Comparison of ENCODE assay signal across 33 cellular contexts in genomic region chr15:86444527-86444926, GRCh38.
DNase-seq lines count a peak whose midpoint lies in the region; ATAC-seq and TF ChIP-seq lines count a peak whose summit lies in the region.
"Had no signal": no experiment of that assay in that cellular context is flagged by ENCODE, and none has a peak within 500 bp of the region (broad histone marks: within the 10 kb centered on the region; RNA-seq: fewer than 3 reads in every experiment).

No MANE protein-coding gene starts in this region.

- H3F3A ChIP-seq in GM23338 (replicated peaks; ENCODE audit: low read depth), result no peaks in the 10 kb centered on the region

- peak; percentile 96 for ATAC-seq in GM23338
- ATAC-seq: activated CD4-positive, CD25-positive, alpha-beta regulatory T cell treated with anti-CD3 and anti-CD28 coated beads, Interleukin-2, amount 50 U/mL, for 24 hours; left lobe of liver; right cardiac atrium had no signal

- H3K9me3 ChIP-seq in osteoblast (ENCODE audit: low read depth, low read length), result no peaks in the 10 kb centered on the region
- H3K9me3 ChIP-seq: BLaER1 treated with 17β-estradiol and CSF1 and Interleukin-3, amounts not matched to agents 10 nM and 100 nM; neutrophil had no signal

- H4K20me1 ChIP-seq in GM23338 (replicated peaks; ENCODE audit: insufficient read depth) (no peaks in the 10 kb centered on the region), osteoblast (ENCODE audit: insufficient read depth, low read length) (no peaks in the 10 kb centered on the region)
- H4K20me1 ChIP-seq: BLaER1 treated with 17β-estradiol and CSF1 and Interleukin-3, amounts not matched to agents 10 nM and 100 nM had no signal

- no peak overlapping the region for H3K4me3 Mint-ChIP-seq in GM23338
- H3K4me3 Mint-ChIP-seq: activated CD4-positive, alpha-beta memory T cell treated with anti-CD3 and anti-CD28 coated beads for 36 hours; activated naive CD4-positive, alpha-beta T cell treated with anti-CD3 and anti-CD28 coated beads, Interleukin-2, amount 50 U/mL, for 24 hours; HFFc6; IgD-negative memory B cell; immature natural killer cell; T-helper 1 cell treated with Interleukin-12 subunit alpha and Interleukin-12 subunit beta and Interleukin-4 antibody, amounts not matched to agents 30 μg/mL and 1 μg/mL, for 36 hours; type B pancreatic cell had no signal

- H3K4me3 ChIP-seq in GM23338 (no peak overlapping the region), epithelial cell of esophagus (ENCODE audit: low read length) (no peak overlapping the region), osteoblast (ENCODE audit: insufficient read depth, low read length) (no peak overlapping the region)
- H3K4me3 ChIP-seq: BLaER1 treated with 17β-estradiol and CSF1 and Interleukin-3, amounts not matched to agents 10 nM and 100 nM; SK-N-MC; smooth muscle cell had no signal

- H3K27ac Mint-ChIP-seq in GM23338, result no peak overlapping the region
- H3K27ac Mint-ChIP-seq: activated CD4-positive, alpha-beta memory T cell treated with anti-CD3 and anti-CD28 coated beads for 36 hours; activated naive CD4-positive, alpha-beta T cell treated with anti-CD3 and anti-CD28 coated beads, Interleukin-2, amount 50 U/mL, for 24 hours; HFFc6; IgD-negative memory B cell; immature natural killer cell; T-helper 1 cell treated with Interleukin-12 subunit alpha and Interleukin-12 subunit beta and Interleukin-4 antibody, amounts not matched to agents 30 μg/mL and 1 μg/mL, for 36 hours; type B pancreatic cell had no signal

- H3K9me3 Mint-ChIP-seq in GM23338, result no peaks in the 10 kb centered on the region
- H3K9me3 Mint-ChIP-seq: activated CD4-positive, alpha-beta memory T cell treated with anti-CD3 and anti-CD28 coated beads for 36 hours; activated naive CD4-positive, alpha-beta T cell treated with anti-CD3 and anti-CD28 coated beads, Interleukin-2, amount 50 U/mL, for 24 hours; T-helper 1 cell treated with Interleukin-12 subunit alpha and Interleukin-12 subunit beta and Interleukin-4 antibody, amounts not matched to agents 30 μg/mL and 1 μg/mL, for 36 hours; type B pancreatic cell had no signal

- peak; percentile 56 for DNase-seq in GM23338 (ENCODE audit: low spot score)
- peak; percentile 36 for DNase-seq in epithelial cell of esophagus (ENCODE audit: low read depth)
- peak; percentile 62 for DNase-seq in left kidney (ENCODE audit: low read depth, low spot score)
- DNase-seq in osteoblast (ENCODE audit: insufficient read length, low spot score, missing footprints), result no peak
- no peak for DNase-seq in AG08395 (ENCODE audit: low spot score)
- DNase-seq in activated CD4-positive, alpha-beta T cell treated with anti-CD3 and anti-CD28 coated beads, Interleukin-2, amount 50 U/mL, for 48 hours, result no peak
- no peak for DNase-seq in AG08396 (ENCODE audit: low spot score)
- DNase-seq: activated CD4-positive, alpha-beta memory T cell treated with anti-CD3 and anti-CD28 coated beads for 36 hours; COR-L47; DMS79 treated with DMSO at 0.1 percent for 48 hours; effector CD8-positive, alpha-beta T cell; erythroblast; head of caudate nucleus; HFFc6; immature natural killer cell; mesenchymal stem cell; NCI-H1048; NCI-H1694; NCI-H446 treated with DMSO at 0.1 percent for 48 hours; NCI-H82; right cardiac atrium; stimulated activated naive CD4-positive, alpha-beta T cell had no signal

- H3K4me2 ChIP-seq in GM23338, result no peak overlapping the region
- no peak overlapping the region for H3K4me2 ChIP-seq in osteoblast (ENCODE audit: insufficient read depth, low read length)
- H3K4me2 ChIP-seq: smooth muscle cell had no signal

- H2AFZ ChIP-seq in GM23338 (no peak overlapping the region), osteoblast (ENCODE audit: low read length) (no peak overlapping the region)

- no peak for TF ChIP-seq CTCF in GM23338 (conservative IDR thresholded peaks at IDR 0.05; ENCODE audit: low read depth in 2 of 2)
- no peak for TF ChIP-seq CTCF in epithelial cell of esophagus (IDR thresholded peaks at IDR 0.05; ENCODE audit: insufficient read depth, low read depth, low read length, missing control alignments)
- TF ChIP-seq CTCF in osteoblast (IDR thresholded peaks at IDR 0.05; ENCODE audit: extremely low read depth, low read depth, low read length), result no peak

- H3K27ac ChIP-seq in GM23338 (ENCODE audit: low read depth), result no peak overlapping the region
- no peak overlapping the region for H3K27ac ChIP-seq in osteoblast (ENCODE audit: low read depth, low read length)
- H3K27ac ChIP-seq: BLaER1 treated with 17β-estradiol and CSF1 and Interleukin-3, amounts not matched to agents 10 nM and 100 nM; neutrophil; SK-N-MC had no signal

- no peaks in the 10 kb centered on the region for H3K36me3 Mint-ChIP-seq in GM23338 (ENCODE audit: low read depth)
- H3K36me3 Mint-ChIP-seq: activated CD4-positive, alpha-beta memory T cell treated with anti-CD3 and anti-CD28 coated beads for 36 hours; activated naive CD4-positive, alpha-beta T cell treated with anti-CD3 and anti-CD28 coated beads, Interleukin-2, amount 50 U/mL, for 24 hours; IgD-negative memory B cell; immature natural killer cell; type B pancreatic cell had no signal

- no peaks in the 10 kb centered on the region for H3K79me2 ChIP-seq in GM23338 (replicated peaks; ENCODE audit: insufficient read depth)
- H3K79me2 ChIP-seq in osteoblast (ENCODE audit: insufficient read depth, low read length), result no peaks in the 10 kb centered on the region

- no peaks in the 10 kb centered on the region for H3K4me1 Mint-ChIP-seq in GM23338
- H3K4me1 Mint-ChIP-seq: activated naive CD4-positive, alpha-beta T cell treated with anti-CD3 and anti-CD28 coated beads, Interleukin-2, amount 50 U/mL, for 24 hours; IgD-negative memory B cell; immature natural killer cell had no signal

- no peaks in the 10 kb centered on the region for H3K27me3 Mint-ChIP-seq in GM23338 (ENCODE audit: insufficient read depth, low read depth, poor library complexity)
- H3K27me3 Mint-ChIP-seq: activated CD4-positive, alpha-beta memory T cell treated with anti-CD3 and anti-CD28 coated beads for 36 hours; activated naive CD4-positive, alpha-beta T cell treated with anti-CD3 and anti-CD28 coated beads, Interleukin-2, amount 50 U/mL, for 24 hours; IgD-negative memory B cell had no signal

- H3K36me3 ChIP-seq in GM23338 (ENCODE audit: insufficient read depth), result no peaks in the 10 kb centered on the region
- H3K36me3 ChIP-seq in osteoblast (ENCODE audit: insufficient read depth, low read length), result no peaks in the 10 kb centered on the region
- H3K36me3 ChIP-seq: BLaER1 treated with 17β-estradiol and CSF1 and Interleukin-3, amounts not matched to agents 10 nM and 100 nM; neutrophil had no signal

- no peaks in the 10 kb centered on the region; the same call in 1 of the 2 replicates for H3K9me2 ChIP-seq in GM23338 (ENCODE audit: insufficient read depth)

- no peaks in the 10 kb centered on the region for H3K27me3 ChIP-seq in GM23338 (ENCODE audit: insufficient read depth)
- no peaks in the 10 kb centered on the region for H3K27me3 ChIP-seq in osteoblast (ENCODE audit: insufficient read depth, low read length)
- H3K27me3 ChIP-seq: BLaER1 treated with 17β-estradiol and CSF1 and Interleukin-3, amounts not matched to agents 10 nM and 100 nM; neutrophil had no signal

- H3K4me1 ChIP-seq in GM23338 (ENCODE audit: insufficient read depth) (no peaks in the 10 kb centered on the region), osteoblast (ENCODE audit: insufficient read depth, low read length) (no peaks in the 10 kb centered on the region)

TF ChIP-seq in GM23338, 12 proteins besides CTCF, POLR2A, EP300 and RAD21 (continues in another document):
- no peak for TF ChIP-seq ZNF114 (CRISPR knock-in tag; IDR thresholded peaks at IDR 0.05)

TF ChIP-seq in PFSK-1, 5 proteins besides CTCF, POLR2A, EP300 and RAD21:
- no peak for TF ChIP-seq FOXP2 (optimal IDR thresholded peaks at IDR 0.05; ENCODE audit: borderline replicate concordance, extremely low read depth, extremely low read length, insufficient read depth)
- no peak for TF ChIP-seq SIN3A (IDR thresholded peaks at IDR 0.05; ENCODE audit: borderline replicate concordance, insufficient read depth, low read length)
- no peak for TF ChIP-seq TAF1 (IDR thresholded peaks at IDR 0.05; ENCODE audit: borderline replicate concordance, insufficient read depth, low read length)
- TF ChIP-seq REST (IDR thresholded peaks at IDR 0.05; ENCODE audit: insufficient read depth in 1 of 2, low read depth in 2 of 2, low read length in 2 of 2), result peak; percentile 50 to 86; a peak in 3 of 4 replicates
- no peak for TF ChIP-seq POLR2AphosphoS5 (IDR thresholded peaks at IDR 0.05; ENCODE audit: low read depth, low read length)

Comparison
In these comparisons a context has a peak if more than half of its experiments do, and no peak if none do; other contexts are left out.
1. DNase-seq: peak in GM23338 (single experiment), epithelial cell of esophagus (single experiment) and left kidney (single experiment); none in osteoblast (single experiment), AG08395 (single experiment), activated CD4-positive, alpha-beta T cell treated with anti-CD3 and anti-CD28 coated beads, Interleukin-2, amount 50 U/mL, for 48 hours (0 of 2) and AG08396 (single experiment).